Comparison of ENCODE assay signal across 8 cellular contexts in the genomic region with DNA sequence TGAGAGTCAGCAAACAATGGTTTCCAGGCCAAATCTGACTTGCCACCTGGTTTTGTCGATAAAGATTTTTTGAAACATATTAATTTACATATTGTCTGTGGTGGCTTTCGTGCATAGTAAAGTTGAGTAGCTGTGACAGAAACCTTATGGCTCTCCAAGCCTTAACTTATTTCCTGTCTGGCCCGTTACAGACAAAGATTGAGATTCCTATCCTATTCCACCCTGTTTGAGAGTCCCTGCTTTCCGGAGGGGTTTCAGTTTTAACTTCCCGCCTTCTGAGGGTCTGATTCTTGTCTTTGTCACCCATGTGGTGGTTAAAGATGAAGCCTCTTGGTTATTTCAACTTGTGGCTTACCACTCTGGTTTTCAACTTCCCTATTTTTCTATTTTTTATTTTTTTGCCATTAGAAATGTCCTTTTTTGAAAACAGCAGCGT. TPM values are rescaled to one million over a fixed set of nuclear protein-coding genes. Genes with fewer than 3 reads are reported as not detected.
DNase-seq lines count a peak whose midpoint lies in the region; ATAC-seq, FAIRE-seq and TF ChIP-seq lines count a peak whose summit lies in the region.

No MANE protein-coding gene starts in this region.

- peak; percentile 45 for FAIRE-seq in GM12891 (lab: Jason Lieb, UNC)

- no peak for TF ChIP-seq POLR2A in GM12891 (IDR thresholded peaks at IDR 0.05; ENCODE audit: low read depth, low read length)

- no peak for DNase-seq in GM12891 (ENCODE audit: insufficient read length, low spot score)
- peak; percentile 60 for DNase-seq in Karpas-422
- peak; percentile 19 for DNase-seq in choroid plexus epithelial cell (ENCODE audit: low read depth)
- no peak for DNase-seq in omental fat pad (ENCODE audit: low spot score)
- DNase-seq in NK-92 (lab: John Stamatoyannopoulos, UW; ENCODE audit: unreplicated experiment), result no peak
- no peak for DNase-seq in NCI-H1105 (lab: John Stamatoyannopoulos, UW)
- DNase-seq in amniotic stem cell (lab: John Stamatoyannopoulos, UW), result no peak

- peak overlapping the region; percentile 78 for H3K27ac ChIP-seq in Karpas-422 (ENCODE audit: low read length)

- no peak for TF ChIP-seq CTCF in choroid plexus epithelial cell (conservative IDR thresholded peaks at IDR 0.05; ENCODE audit: low read depth, low read length)
- no peak for TF ChIP-seq CTCF in omental fat pad (IDR thresholded peaks at IDR 0.05)

- H3K9me2 ChIP-seq in Karpas-422 (replicated peaks; ENCODE audit: insufficient read depth, low read length), result no peaks in the 10 kb centered on the region

- no peak overlapping the region for H2AFZ ChIP-seq in Karpas-422 (ENCODE audit: low read length)

- peak; percentile 35 for ATAC-seq in GM21576 (IDR thresholded peaks at IDR 0.05; ENCODE audit: unreplicated experiment)
- ATAC-seq in omental fat pad (ENCODE audit: low FRiP score), result no peak

- H3K4me3 ChIP-seq in Karpas-422 (ENCODE audit: low read length) (peak overlapping the region; percentile 13), choroid plexus epithelial cell (ENCODE audit: low read depth, low read length) (no peak overlapping the region)

- peak overlapping the region; percentile 67 for H3K4me2 ChIP-seq in Karpas-422 (ENCODE audit: low read depth, low read length, poor library complexity, severe bottlenecking)

- H4K20me1 ChIP-seq in Karpas-422 (ENCODE audit: insufficient read depth, low read depth, low read length), result peaks cover 8% of the 10 kb centered on the region

- H3K27me3 ChIP-seq in Karpas-422 (ENCODE audit: low read length), result no peaks in the 10 kb centered on the region

- peak overlapping the region; percentile 59 for H3K9ac ChIP-seq in Karpas-422 (ENCODE audit: low read length)

- no peaks in the 10 kb centered on the region for H3K9me3 ChIP-seq in Karpas-422 (ENCODE audit: low read length)

- H3K4me1 ChIP-seq in Karpas-422 (ENCODE audit: low read length), result peaks cover 89% of the 10 kb centered on the region

- peaks cover 30% of the 10 kb centered on the region; the same call in 1 of the 2 replicates for H3K36me3 ChIP-seq in Karpas-422 (ENCODE audit: insufficient read depth, low read length)

- H3K79me2 ChIP-seq in Karpas-422 (ENCODE audit: low read length), result peaks cover 94% of the 10 kb centered on the region

TF ChIP-seq in GM12891, 5 proteins besides CTCF, POLR2A, EP300 and RAD21:
- no peak for TF ChIP-seq POU2F2 (IDR thresholded peaks at IDR 0.05; ENCODE audit: low read depth, low read length)
- TF ChIP-seq SPI1 (IDR thresholded peaks at IDR 0.05; ENCODE audit: low read depth, low read length), result peak; percentile 69
TF ChIP-seq in GM12891: peak in this region for 1.

RNA-seq across cellular contexts. Expression of a gene that starts 11.4 kb away (rescaled TPM):
- 12.5 TPM for polyA plus RNA-seq in GM12891 (2012; ENCODE audit: low read depth, missing spikeins)
- total RNA-seq in Karpas-422 (2014; rRNA removed; shearing (Covaris generic); ENCODE audit: low replicate concordance), result 27.0 and 31.0 TPM in 2 replicates
- total RNA-seq in omental fat pad, result 10 to 100 TPM; 28.3 to 55.0 (median 30.3) TPM

Comparison
In these comparisons a context has a peak if more than half of its experiments do, and no peak if none do; other contexts are left out.
1. DNase-seq: peak in Karpas-422 (single experiment) and choroid plexus epithelial cell (single experiment); none in GM12891 (single experiment), omental fat pad (single experiment), NK-92 (single experiment), NCI-H1105 (single experiment) and amniotic stem cell (single experiment).